ENCODE assay signal across 18 cellular contexts in the genomic region with DNA sequence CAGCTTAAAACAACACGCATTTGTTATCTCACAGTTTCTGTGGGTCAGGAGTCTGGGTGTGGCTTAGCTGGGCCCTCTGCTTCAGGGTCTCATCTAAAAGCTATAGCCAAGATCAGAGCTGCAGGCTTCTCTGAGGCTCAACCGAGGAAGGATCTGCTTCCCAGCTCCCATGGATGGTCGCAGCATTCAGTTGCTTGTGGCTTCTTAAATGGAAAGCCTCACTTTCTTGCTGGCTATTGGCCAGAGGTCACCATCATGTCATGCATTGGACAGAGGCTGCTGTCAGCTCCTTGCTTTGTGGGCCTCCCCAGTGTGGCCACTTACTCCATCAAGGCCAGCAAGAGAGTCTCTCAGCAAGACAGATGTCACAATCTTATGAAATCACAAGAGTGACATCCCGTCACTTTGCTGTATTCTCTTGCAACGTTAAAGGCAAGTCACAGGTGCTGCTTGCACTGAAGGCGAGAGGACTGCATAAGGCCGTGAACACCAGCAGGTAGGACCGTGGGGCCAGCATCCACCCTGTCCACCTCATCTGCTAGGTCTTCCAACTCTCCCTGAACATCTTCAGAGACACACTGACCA.
DNase-seq lines count a peak whose midpoint lies in the region; ATAC-seq and TF ChIP-seq lines count a peak whose summit lies in the region.
"Had no signal": no experiment of that assay in that cellular context is flagged by ENCODE, and none has a peak within 500 bp of the region (broad histone marks: within the 10 kb centered on the region; RNA-seq: fewer than 3 reads in every experiment).

No MANE protein-coding gene starts in this region.

- H3K4me3 ChIP-seq in colonic mucosa: no peak overlapping the region
- H3K4me3 ChIP-seq in mesodermal cell (ENCODE audit: extremely low read depth, insufficient read depth, low read length, poor library complexity, severe bottlenecking): no peak overlapping the region
- H3K4me3 ChIP-seq in upper lobe of right lung: no peak overlapping the region
- H3K4me3 ChIP-seq in gastroesophageal sphincter: no peak overlapping the region
- H3K4me3 ChIP-seq: BLaER1 had no signal

- H3K9me3 ChIP-seq in colonic mucosa (no peaks in the 10 kb centered on the region), mesodermal cell (ENCODE audit: control insufficient read depth, low read length) (peaks cover 6% of the 10 kb centered on the region), upper lobe of right lung (no peaks in the 10 kb centered on the region), gastroesophageal sphincter (no peaks in the 10 kb centered on the region)
- H3K9me3 ChIP-seq: BLaER1 had no signal

- intact Hi-C loops in Right ventricle myocardium superior (cut with DNase I): no loop called here
- intact Hi-C loops in Right ventricle myocardium inferior (cut with DNase I): no loop called here
- intact Hi-C loops in colonic mucosa (cut with DNase I): no loop called here
- intact Hi-C loops in upper lobe of right lung (cut with DNase I): no loop called here

- peak overlapping the region; percentile 67 for H3K27ac ChIP-seq in colonic mucosa
- peak overlapping the region; percentile 2 for H3K27ac ChIP-seq in mesodermal cell (ENCODE audit: low read depth, low read length, severe bottlenecking)
- no peak overlapping the region for H3K27ac ChIP-seq in upper lobe of right lung
- no peak overlapping the region for H3K27ac ChIP-seq in gastroesophageal sphincter
- H3K27ac ChIP-seq: BLaER1, RWPE1 had no signal

- no peak for ATAC-seq in Right ventricle myocardium superior (ENCODE audit: poor library complexity)
- no peak for ATAC-seq in Right ventricle myocardium inferior
- ATAC-seq in upper lobe of right lung: no peak
- ATAC-seq in gastroesophageal sphincter: no peak
- ATAC-seq: esophagus mucosa had no signal

- no peak for TF ChIP-seq CTCF in colonic mucosa (IDR thresholded peaks at IDR 0.05)
- no peak for TF ChIP-seq CTCF in upper lobe of right lung (IDR thresholded peaks at IDR 0.05)
- TF ChIP-seq CTCF in gastroesophageal sphincter (IDR thresholded peaks at IDR 0.05): no peak

- TF ChIP-seq POLR2A in gastroesophageal sphincter (IDR thresholded peaks at IDR 0.05): no peak

- 89 to 95% methylated on average over 6 to 8 of the region's 8 CpGs for WGBS in mesodermal cell (ENCODE audit: insufficient coverage in 2 of 2), 2 experiments
- 78% methylated on average over 5 of the region's 8 CpGs; no CpG with 5 or more reads in 1 of the 2 donors for WGBS in gastroesophageal sphincter (ENCODE audit: low coverage in 1 of 2), 2 donors

- TF ChIP-seq EP300 in gastroesophageal sphincter (IDR thresholded peaks at IDR 0.05): no peak

- H3K27me3 ChIP-seq in colonic mucosa (no peaks in the 10 kb centered on the region), upper lobe of right lung (no peaks in the 10 kb centered on the region), gastroesophageal sphincter (no peaks in the 10 kb centered on the region)
- H3K27me3 ChIP-seq: BLaER1 had no signal

- H3K9ac ChIP-seq in colonic mucosa (ENCODE audit: low read depth in 2 of 2, low read length in 2 of 2): peak overlapping the region in 1 of 2 donors; percentile 7
- H3K9ac ChIP-seq: BLaER1 had no signal

- peaks cover 23% of the 10 kb centered on the region for H3K4me1 ChIP-seq in colonic mucosa
- H3K4me1 ChIP-seq in mesodermal cell (ENCODE audit: control insufficient read depth, insufficient read depth, low read length, poor library complexity, severe bottlenecking): peaks cover 25% of the 10 kb centered on the region
- no peaks in the 10 kb centered on the region for H3K4me1 ChIP-seq in upper lobe of right lung
- no peaks in the 10 kb centered on the region for H3K4me1 ChIP-seq in gastroesophageal sphincter

- H3K36me3 ChIP-seq in colonic mucosa (no peaks in the 10 kb centered on the region), mesodermal cell (ENCODE audit: control insufficient read depth, insufficient read depth, low read length) (no peaks in the 10 kb centered on the region), upper lobe of right lung (no peaks in the 10 kb centered on the region), gastroesophageal sphincter (no peaks in the 10 kb centered on the region)
- H3K36me3 ChIP-seq: BLaER1 had no signal

- DNase-seq in Right ventricle myocardium superior: peak; percentile 37
- DNase-seq in Right ventricle myocardium inferior (ENCODE audit: missing footprints): no peak
- no peak for DNase-seq in colonic mucosa
- peak; percentile 28 for DNase-seq in upper lobe of right lung
- no peak for DNase-seq in hypothalamus (lab: John Stamatoyannopoulos, UW)
- DNase-seq in NCI-H1048 (lab: John Stamatoyannopoulos, UW): no peak
- DNase-seq: activated CD4-positive, alpha-beta T cell treated with anti-CD3 and anti-CD28 coated beads for 4 hours; activated CD8-positive, alpha-beta memory T cell treated with anti-CD3 and anti-CD28 coated beads, Interleukin-2, amount 50 U/mL, for 4 hours; activated naive CD4-positive, alpha-beta T cell treated with Interleukin-2 at 50 U/mL for 16 hours; DMS 273 treated with DMSO at 0.1 percent for 48 hours; midbrain; NCI-H1417 treated with DMSO at 0.1 percent for 48 hours; NCI-H510A treated with DMSO at 0.1 percent for 48 hours had no signal

Comparison
In these comparisons a context has a peak if more than half of its experiments do, and no peak if none do; other contexts are left out.
1. DNase-seq: peak in Right ventricle myocardium superior (single experiment) and upper lobe of right lung (single experiment); none in Right ventricle myocardium inferior (single experiment), colonic mucosa (single experiment), hypothalamus (0 of 51) and NCI-H1048 (single experiment).
2. H3K27ac ChIP-seq: peak in colonic mucosa (single experiment) and mesodermal cell (single experiment); none in upper lobe of right lung (single experiment) and gastroesophageal sphincter (0 of 4).